ENCODE assay signal across 37 cellular contexts in genomic region chr18:36207326-36207725, GRCh38. TPM values are rescaled to one million over a fixed set of nuclear protein-coding genes. Genes with fewer than 3 reads are reported as not detected.
"Had no signal": no experiment of that assay in that cellular context is flagged by ENCODE, and none has a peak within 500 bp of the region (broad histone marks: within the 10 kb centered on the region; RNA-seq: fewer than 3 reads in every experiment).

No MANE protein-coding gene starts in this region.

- H3K4me1 Mint-ChIP-seq: activated B cell treated with CpG ODN at 0.5 μM for 24 hours; activated CD4-positive, alpha-beta T cell treated with anti-CD3 and anti-CD28 coated beads, Interleukin-2, amount 10 ng/mL, durations not matched to agents 24 days and 14 days; activated naive CD8-positive, alpha-beta T cell treated with anti-CD3 and anti-CD28 coated beads for 36 hours; activated T-helper 17 cell treated with anti-CD3 and anti-CD28 coated beads, Interleukin-2, amount 50 U/mL, for 72 hours; brain; central memory CD8-positive, alpha-beta T cell had no signal

- FAIRE-seq: bronchial epithelial cell, TTC549 had no signal

- H3K4me3 ChIP-seq: adrenal gland, cardiac muscle cell had no signal

- H3K27ac Mint-ChIP-seq: activated B cell treated with CpG ODN at 0.5 μM for 24 hours; activated CD4-positive, alpha-beta memory T cell treated with anti-CD3 and anti-CD28 coated beads for 36 hours; activated CD4-positive, alpha-beta T cell treated with anti-CD3 and anti-CD28 coated beads, Interleukin-2, amount 10 ng/mL, durations not matched to agents 24 days and 14 days; activated CD8-positive, alpha-beta T cell treated with anti-CD3 and anti-CD28 coated beads for 36 hours; activated naive CD4-positive, alpha-beta T cell treated with anti-CD3 and anti-CD28 coated beads for 36 hours; activated naive CD4-positive, alpha-beta T cell treated with anti-CD3 and anti-CD28 coated beads, Interleukin-2, amount 50 U/mL, for 72 hours; activated naive CD8-positive, alpha-beta T cell treated with anti-CD3 and anti-CD28 coated beads for 36 hours; activated T-cell treated with anti-CD3 and anti-CD28 coated beads, Interleukin-2, amount 50 U/mL, for 72 hours; activated T-helper 1 cell treated with anti-CD3 and anti-CD28 coated beads, Interleukin-12 subunit alpha, Interleukin-12 subunit beta, Interleukin-2, Interleukin-4 antibody, amounts not matched to agents 30 ng/mL and 10 ng/mL and 1 ng/mL, durations not matched to agents 14 hours and 24 hours and 36 hours; activated T-helper 17 cell treated with anti-CD3 and anti-CD28 coated beads, Interleukin-2, amount 50 U/mL, for 72 hours; brain; T-helper 1 cell treated with Interleukin-12 subunit alpha and Interleukin-12 subunit beta and Interleukin-4 antibody, amounts not matched to agents 30 μg/mL and 1 μg/mL, for 36 hours; T-helper 2 cell treated with Interferon-gamma antibody and Interleukin-4, amounts not matched to agents 5 μg/mL and 100 μg/mL, for 36 hours had no signal

- H3K27me3 Mint-ChIP-seq: activated CD4-positive, alpha-beta memory T cell treated with anti-CD3 and anti-CD28 coated beads for 36 hours; activated naive CD8-positive, alpha-beta T cell treated with anti-CD3 and anti-CD28 coated beads for 36 hours; activated T-helper 17 cell treated with anti-CD3 and anti-CD28 coated beads, Interleukin-2, amount 50 U/mL, for 72 hours; brain had no signal

- ATAC-seq: activated CD8-positive, alpha-beta T cell treated with anti-CD3 and anti-CD28 coated beads for 36 hours; activated naive CD4-positive, alpha-beta T cell treated with anti-CD3 and anti-CD28 coated beads, Interleukin-2, amount 50 U/mL, for 72 hours; activated T-cell treated with anti-CD3 and anti-CD28 coated beads, Interleukin-2, amount 50 U/mL, for 4 hours; activated T-cell treated with anti-CD3 and anti-CD28 coated beads, Interleukin-2, amount 50 U/mL, for 72 hours; activated T-helper 17 cell treated with anti-CD3 and anti-CD28 coated beads, Interleukin-2, amount 50 U/mL, for 72 hours had no signal

- DNase-seq: activated B cell treated with CpG ODN at 0.5 μM for 24 hours; activated CD4-positive, alpha-beta memory T cell treated with anti-CD3 and anti-CD28 coated beads for 36 hours; activated CD4-positive, alpha-beta T cell treated with anti-CD3 and anti-CD28 coated beads for 4 hours; activated CD4-positive, alpha-beta T cell treated with anti-CD3 and anti-CD28 coated beads, Interleukin-2, amount 10 ng/mL, durations not matched to agents 24 days and 14 days; activated CD4-positive, alpha-beta T cell treated with anti-CD3 and anti-CD28 coated beads, Interleukin-2, amount 50 U/mL, for 1 hour; activated CD4-positive, alpha-beta T cell treated with anti-CD3 and anti-CD28 coated beads, Interleukin-2, amount 50 U/mL, for 4 hours; activated CD4-positive, CD25-positive, alpha-beta regulatory T cell treated with anti-CD3 and anti-CD28 coated beads, Interleukin-2, amount 50 U/mL, for 72 hours; activated CD8-positive, alpha-beta memory T cell treated with anti-CD3 and anti-CD28 coated beads, Interleukin-2, amount 50 U/mL, for 4 hours; activated CD8-positive, alpha-beta T cell treated with anti-CD3 and anti-CD28 coated beads for 36 hours; activated effector memory CD4-positive, alpha-beta T cell treated with anti-CD3 and anti-CD28 coated beads, Interleukin-2, amount 50 U/mL, for 16 hours; activated gamma-delta T cell treated with Interleukin-2 at 50 U/mL for 16 hours; activated naive CD4-positive, alpha-beta T cell; activated naive CD4-positive, alpha-beta T cell treated with anti-CD3 and anti-CD28 coated beads for 36 hours; activated naive CD4-positive, alpha-beta T cell treated with anti-CD3 and anti-CD28 coated beads, Interleukin-2, amount 50 U/mL, for 16 hours; activated naive CD8-positive, alpha-beta T cell treated with anti-CD3 and anti-CD28 coated beads for 36 hours; activated T-cell treated with anti-CD3 and anti-CD28 coated beads for 4 hours; activated T-cell treated with anti-CD3 and anti-CD28 coated beads, Interleukin-2, amount 50 U/mL, for 1 hour; activated T-cell treated with anti-CD3 and anti-CD28 coated beads, Interleukin-2, amount 50 U/mL, for 4 hours; activated T-cell treated with anti-CD3 and anti-CD28 coated beads, Interleukin-2, amount 50 U/mL, for 72 hours; adrenal gland; amniotic stem cell; aorta; caudate nucleus; cerebellar nuclear complex; T-helper 2 cell; T-helper 9 cell had no signal

- H3K27ac ChIP-seq: adrenal gland, cardiac muscle cell, VCaP had no signal

- H3K4me3 Mint-ChIP-seq: activated B cell treated with CpG ODN at 0.5 μM for 24 hours; activated CD4-positive, alpha-beta memory T cell treated with anti-CD3 and anti-CD28 coated beads for 36 hours; activated CD4-positive, alpha-beta T cell treated with anti-CD3 and anti-CD28 coated beads, Interleukin-2, amount 10 ng/mL, durations not matched to agents 24 days and 14 days; activated CD8-positive, alpha-beta T cell treated with anti-CD3 and anti-CD28 coated beads for 36 hours; activated naive CD4-positive, alpha-beta T cell treated with anti-CD3 and anti-CD28 coated beads for 36 hours; activated naive CD8-positive, alpha-beta T cell treated with anti-CD3 and anti-CD28 coated beads for 36 hours; activated T-cell treated with anti-CD3 and anti-CD28 coated beads, Interleukin-2, amount 50 U/mL, for 4 hours; activated T-cell treated with anti-CD3 and anti-CD28 coated beads, Interleukin-2, amount 50 U/mL, for 72 hours; activated T-helper 1 cell treated with anti-CD3 and anti-CD28 coated beads, Interleukin-12 subunit alpha, Interleukin-12 subunit beta, Interleukin-2, Interleukin-4 antibody, amounts not matched to agents 30 ng/mL and 10 ng/mL and 1 ng/mL, durations not matched to agents 14 hours and 24 hours and 36 hours; activated T-helper 17 cell treated with anti-CD3 and anti-CD28 coated beads, Interleukin-2, amount 50 U/mL, for 72 hours; brain; central memory CD8-positive, alpha-beta T cell; T-helper 1 cell treated with Interleukin-12 subunit alpha and Interleukin-12 subunit beta and Interleukin-4 antibody, amounts not matched to agents 30 μg/mL and 1 μg/mL, for 36 hours; T-helper 2 cell treated with Interferon-gamma antibody and Interleukin-4, amounts not matched to agents 5 μg/mL and 100 μg/mL, for 36 hours had no signal

- H3K36me3 Mint-ChIP-seq: activated CD4-positive, alpha-beta memory T cell treated with anti-CD3 and anti-CD28 coated beads for 36 hours; activated naive CD4-positive, alpha-beta T cell treated with anti-CD3 and anti-CD28 coated beads, Interleukin-2, amount 50 U/mL, for 72 hours; activated naive CD8-positive, alpha-beta T cell treated with anti-CD3 and anti-CD28 coated beads for 36 hours; brain had no signal

- H3K27me3 ChIP-seq: adrenal gland, cardiac muscle cell had no signal

- H3K9me3 Mint-ChIP-seq: activated naive CD4-positive, alpha-beta T cell treated with anti-CD3 and anti-CD28 coated beads, Interleukin-2, amount 50 U/mL, for 72 hours; activated T-helper 1 cell treated with anti-CD3 and anti-CD28 coated beads, Interleukin-12 subunit alpha, Interleukin-12 subunit beta, Interleukin-2, Interleukin-4 antibody, amounts not matched to agents 30 ng/mL and 10 ng/mL and 1 ng/mL, durations not matched to agents 14 hours and 24 hours and 36 hours; activated T-helper 17 cell treated with anti-CD3 and anti-CD28 coated beads, Interleukin-2, amount 50 U/mL, for 72 hours; central memory CD8-positive, alpha-beta T cell; T-helper 1 cell treated with Interleukin-12 subunit alpha and Interleukin-12 subunit beta and Interleukin-4 antibody, amounts not matched to agents 30 μg/mL and 1 μg/mL, for 36 hours; T-helper 2 cell treated with Interferon-gamma antibody and Interleukin-4, amounts not matched to agents 5 μg/mL and 100 μg/mL, for 36 hours had no signal

- H3K36me3 ChIP-seq: adrenal gland, cardiac muscle cell had no signal

- H3K9me3 ChIP-seq: adrenal gland had no signal

- H3K4me1 ChIP-seq: adrenal gland had no signal

RNA-seq across cellular contexts. Expression of gene MOCOS, which starts 20.0 kb away (rescaled TPM):
- total RNA-seq: activated naive CD4-positive, alpha-beta T cell treated with anti-CD3 and anti-CD28 coated beads for 36 hours had no signal
